In the genomic region with DNA sequence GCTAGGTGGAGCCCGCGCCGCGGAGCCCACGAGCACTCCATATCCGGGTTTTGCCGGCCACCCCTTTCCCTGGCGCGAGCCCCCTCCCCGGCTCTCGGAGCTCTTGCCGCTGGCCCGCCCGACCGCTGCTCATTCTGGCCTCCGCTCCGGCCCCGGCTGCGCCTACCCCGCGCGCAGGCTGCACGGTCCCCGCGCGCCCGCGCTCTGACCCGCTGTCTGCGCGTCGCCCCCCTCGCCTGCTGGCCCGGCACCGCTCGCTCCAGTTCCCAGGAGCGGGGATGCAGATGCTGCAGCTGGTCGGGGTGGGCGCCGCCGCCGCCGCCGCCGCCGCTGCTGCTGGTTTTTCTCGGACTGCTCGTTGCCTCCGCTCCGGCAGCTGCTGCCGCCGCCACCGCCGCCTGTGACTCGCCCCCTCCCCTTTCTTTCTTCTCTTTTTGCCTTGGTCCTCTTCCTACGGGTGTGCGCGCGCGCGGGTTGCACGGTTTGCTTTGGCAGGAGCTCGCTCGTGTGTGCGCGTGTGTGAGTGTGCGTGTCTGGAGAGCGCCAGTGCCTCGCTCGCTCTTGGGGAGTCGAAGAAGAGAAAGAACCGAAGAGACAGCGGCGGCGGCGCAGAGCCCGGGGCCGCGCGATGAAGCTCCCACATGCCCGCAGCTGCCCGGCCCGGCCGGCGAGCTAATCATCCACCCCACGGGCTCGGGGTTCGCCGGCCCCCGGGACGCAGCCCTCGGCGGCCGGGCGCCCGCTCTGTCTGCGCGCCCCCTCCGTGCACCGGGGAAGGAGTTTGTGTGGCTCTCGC, we compare ENCODE assay signal across 8 cellular contexts. TPM values are rescaled to one million over a fixed set of nuclear protein-coding genes. Genes with fewer than 3 reads are reported as not detected.
DNase-seq lines count a peak whose midpoint lies in the region; ATAC-seq lines count a peak whose summit lies in the region.

TSS of gene ADGRL3 (plus strand) at position 132 of the 796 bp plus-strand sequence.

- H3K9me3 ChIP-seq in muscle layer of colon (ENCODE audit: low read length): no peaks in the 10 kb centered on the region

- DNase-seq in H7 (peak; percentile 87), NCI-H748 (lab: John Stamatoyannopoulos, UW; ENCODE audit: unreplicated experiment) (peak; percentile 84), GM19240 (ENCODE audit: insufficient read length, low spot score) (no peak)
- no peak for DNase-seq in activated T-cell treated with anti-CD3 and anti-CD28 coated beads, Interleukin-2, amount 50 U/mL, for 48 hours

- H3K27ac ChIP-seq in muscle layer of colon (ENCODE audit: low read depth, low read length): no peak within 1 kb of the TSS

- H3K27me3 ChIP-seq in H7 (ENCODE audit: control insufficient read depth, insufficient read depth, low read length) (peaks cover 43% of the 10 kb centered on the region), muscle layer of colon (ENCODE audit: control insufficient read depth in 1 of 2, insufficient read depth in 2 of 2, low read length in 2 of 2) (peaks cover 10 to 37% of the 10 kb centered on the region in 2 donors)

- H3K36me3 ChIP-seq in H7 (replicated peaks; ENCODE audit: control insufficient read depth, insufficient read depth, low read length) (no peaks in the 10 kb centered on the region), muscle layer of colon (ENCODE audit: insufficient read depth, low read length) (no peaks in the 10 kb centered on the region)

- H3K4me3 ChIP-seq in H7 (ENCODE audit: insufficient read depth, low read depth, low read length) (peak within 1 kb of the TSS; percentile 64), muscle layer of colon (ENCODE audit: low read depth in 1 of 2, low read length in 2 of 2) (peak within 1 kb of the TSS; percentile 66 to 78)

- ATAC-seq in esophagus mucosa (peak; percentile 30), HG02981 (IDR thresholded peaks at IDR 0.05; ENCODE audit: unreplicated experiment) (no peak), GM21576 (IDR thresholded peaks at IDR 0.05; ENCODE audit: unreplicated experiment) (no peak)

- peaks cover 3% of the 10 kb centered on the region for H3K4me1 ChIP-seq in muscle layer of colon (ENCODE audit: insufficient read depth, low read length)

- no peak within 1 kb of the TSS for H3K9ac ChIP-seq in muscle layer of colon (ENCODE audit: low read length)

RNA-seq across cellular contexts. Expression of gene ADGRL3, which starts in this region (rescaled TPM):
- total RNA-seq in H7 (2014; rRNA removed; shearing (Covaris generic)): 6.8 and 15.7 TPM in 2 replicates
- 4.1 TPM for total RNA-seq in esophagus mucosa

Comparison
In these comparisons a context has a peak if more than half of its experiments do, and no peak if none do; other contexts are left out.
1. DNase-seq: peak in H7 (single experiment) and NCI-H748 (single experiment); none in GM19240 (single experiment) and activated T-cell treated with anti-CD3 and anti-CD28 coated beads, Interleukin-2, amount 50 U/mL, for 48 hours (0 of 2).